ENCODE assay signal across 15 cellular contexts in genomic region chr4:123804171-123804721, GRCh38.
DNase-seq lines count a peak whose midpoint lies in the region; ATAC-seq and TF ChIP-seq lines count a peak whose summit lies in the region.
"Had no signal": no experiment of that assay in that cellular context is flagged by ENCODE, and none has a peak within 500 bp of the region (broad histone marks: within the 10 kb centered on the region; RNA-seq: fewer than 3 reads in every experiment).

No MANE protein-coding gene starts in this region.

- H3K4me3 ChIP-seq in left ventricle myocardium inferior (no peak overlapping the region), right atrium auricular region (no peak overlapping the region), mesodermal cell (ENCODE audit: extremely low read depth, insufficient read depth, low read length, poor library complexity, severe bottlenecking) (no peak overlapping the region), vagina (no peak overlapping the region), lower lobe of right lung (no peak overlapping the region)
- H3K4me3 ChIP-seq: BLaER1, GM12878 had no signal

- H3K4me1 ChIP-seq in left ventricle myocardium inferior (peaks cover 4% of the 10 kb centered on the region), right atrium auricular region (peaks cover 0 to 8% of the 10 kb centered on the region in 2 donors), mesodermal cell (ENCODE audit: control insufficient read depth, insufficient read depth, low read length, poor library complexity, severe bottlenecking) (peaks cover 8% of the 10 kb centered on the region), vagina (no peaks in the 10 kb centered on the region), lower lobe of right lung (no peaks in the 10 kb centered on the region)
- H3K4me1 ChIP-seq: BLaER1 had no signal

- no peaks in the 10 kb centered on the region for H3K36me3 ChIP-seq in left ventricle myocardium inferior
- H3K36me3 ChIP-seq in right atrium auricular region = no peaks in the 10 kb centered on the region
- H3K36me3 ChIP-seq in mesodermal cell (ENCODE audit: control insufficient read depth, insufficient read depth, low read length) = no peaks in the 10 kb centered on the region
- no peaks in the 10 kb centered on the region for H3K36me3 ChIP-seq in vagina
- H3K36me3 ChIP-seq in lower lobe of right lung = no peaks in the 10 kb centered on the region
- H3K36me3 ChIP-seq: BLaER1 had no signal

- H3K9me3 ChIP-seq in left ventricle myocardium inferior (replicated peaks) (peaks cover 2% of the 10 kb centered on the region), right atrium auricular region (peaks cover 0 to under 1% of the 10 kb centered on the region in 2 donors), mesodermal cell (ENCODE audit: control insufficient read depth, low read length) (peaks cover 4% of the 10 kb centered on the region), vagina (no peaks in the 10 kb centered on the region), lower lobe of right lung (no peaks in the 10 kb centered on the region)
- H3K9me3 ChIP-seq: BLaER1 had no signal

- no peak for TF ChIP-seq CTCF in left ventricle myocardium inferior (IDR thresholded peaks at IDR 0.05; ENCODE audit: borderline replicate concordance)
- TF ChIP-seq CTCF in right atrium auricular region (IDR thresholded peaks at IDR 0.05) = no peak
- no peak for TF ChIP-seq CTCF in vagina (IDR thresholded peaks at IDR 0.05)
- no peak for TF ChIP-seq CTCF in lower lobe of right lung (IDR thresholded peaks at IDR 0.05)

- H3K27ac ChIP-seq in left ventricle myocardium inferior (replicated peaks) (peak overlapping the region; percentile 58), right atrium auricular region (no peak overlapping the region), mesodermal cell (ENCODE audit: low read depth, low read length, severe bottlenecking) (peak overlapping the region; percentile 17), vagina (no peak overlapping the region), lower lobe of right lung (no peak overlapping the region)
- H3K27ac ChIP-seq: BLaER1 had no signal

- 86 to 100% methylated on average over 1 to 2 of the region's 3 CpGs for WGBS in mesodermal cell (ENCODE audit: insufficient coverage in 2 of 2), 2 experiments

- no peak for TF ChIP-seq POLR2A in vagina (IDR thresholded peaks at IDR 0.05)

- DNase-seq in left ventricle myocardium inferior = no peak
- no peak for DNase-seq in right atrium auricular region (ENCODE audit: low spot score)
- DNase-seq in dermis blood vessel endothelial cell = peak; percentile 21
- no peak for DNase-seq in sciatic nerve (ENCODE audit: low spot score)
- no peak for DNase-seq in vagina (ENCODE audit: extremely low spot score in 2 of 2)
- no peak for DNase-seq in HCEC 1CT
- DNase-seq in lower lobe of right lung = no peak
- DNase-seq: 8988T; CD4-positive, alpha-beta memory T cell; DMS79 treated with DMSO at 0.1 percent for 48 hours; H9 had no signal

- H3K27me3 ChIP-seq in left ventricle myocardium inferior (ENCODE audit: low read depth) (no peaks in the 10 kb centered on the region), right atrium auricular region (no peaks in the 10 kb centered on the region), vagina (no peaks in the 10 kb centered on the region), lower lobe of right lung (ENCODE audit: low read depth) (no peaks in the 10 kb centered on the region)
- H3K27me3 ChIP-seq: BLaER1 had no signal

- intact Hi-C loops in left ventricle myocardium inferior (cut with micrococcal nuclease) = no loop called here
- intact Hi-C loops in sciatic nerve (cut with DNase I) = no loop called here
- intact Hi-C loops in vagina (cut with DNase I) = no loop called here
- intact Hi-C loops in lower lobe of right lung (cut with DNase I) = no loop called here

- ATAC-seq in sciatic nerve (no peak), lower lobe of right lung (no peak)
- ATAC-seq: GM12878, HepG2 had no signal

Comparison
In these comparisons a context has a peak if more than half of its experiments do, and no peak if none do; other contexts are left out.
1. H3K27ac ChIP-seq: peak in left ventricle myocardium inferior (single experiment) and mesodermal cell (single experiment); none in right atrium auricular region (0 of 2), vagina (single experiment) and lower lobe of right lung (single experiment).